In genomic region chr11:8577791-8578581, GRCh38 we compare ENCODE assay signal across 34 cellular contexts. TPM values are rescaled to one million over a fixed set of nuclear protein-coding genes. Genes with fewer than 3 reads are reported as not detected.
DNase-seq lines count a peak whose midpoint lies in the region; TF ChIP-seq lines count a peak whose summit lies in the region.
"Had no signal": no experiment of that assay in that cellular context is flagged by ENCODE, and none has a peak within 500 bp of the region (broad histone marks: within the 10 kb centered on the region; RNA-seq: fewer than 3 reads in every experiment).

No MANE protein-coding gene starts in this region.

- no peak for TF ChIP-seq CTCF in mammary epithelial cell (conservative IDR thresholded peaks at IDR 0.05 in 1 of 2, IDR thresholded peaks at IDR 0.05 in 1 of 2; ENCODE audit: extremely low read depth in 1 of 2, insufficient read depth in 1 of 2, low read depth in 1 of 2, low read length in 2 of 2)
- TF ChIP-seq CTCF in breast epithelium (IDR thresholded peaks at IDR 0.05), result no peak
- no peak for TF ChIP-seq CTCF in esophagus muscularis mucosa (IDR thresholded peaks at IDR 0.05)

- H3K4me1 ChIP-seq in mammary epithelial cell (ENCODE audit: insufficient read depth, low read length) (no peaks in the 10 kb centered on the region), breast epithelium (no peaks in the 10 kb centered on the region), esophagus muscularis mucosa (no peaks in the 10 kb centered on the region)
- H3K4me1 ChIP-seq: Caco-2, colonic mucosa, gastrocnemius medialis, lower lobe of right lung, Peyer's patch, prostate gland had no signal

- no peak overlapping the region for H3K4me3 ChIP-seq in mammary epithelial cell (replicated peaks in 1 of 3; ENCODE audit: insufficient read depth in 1 of 3, low read depth in 2 of 3, low read length in 3 of 3)
- no peak overlapping the region for H3K4me3 ChIP-seq in breast epithelium
- no peak overlapping the region for H3K4me3 ChIP-seq in esophagus muscularis mucosa
- no peak overlapping the region for H3K4me3 ChIP-seq in H7 (ENCODE audit: insufficient read depth, low read depth, low read length)
- H3K4me3 ChIP-seq: colonic mucosa, gastrocnemius medialis, hepatocyte, lower lobe of right lung, mucosa of descending colon, Peyer's patch, prostate gland had no signal

- no peaks in the 10 kb centered on the region for H3K9me3 ChIP-seq in mammary epithelial cell (replicated peaks; ENCODE audit: insufficient read depth, low read length)
- no peaks in the 10 kb centered on the region for H3K9me3 ChIP-seq in breast epithelium
- H3K9me3 ChIP-seq in esophagus muscularis mucosa, result peaks cover 0 to 9% (median 4%) of the 10 kb centered on the region in 4 donors
- H3K9me3 ChIP-seq: colonic mucosa, gastrocnemius medialis, lower lobe of right lung, mucosa of descending colon, Peyer's patch, prostate gland had no signal

- no peaks in the 10 kb centered on the region for H3K27me3 ChIP-seq in mammary epithelial cell (ENCODE audit: insufficient read depth, low read length)
- no peaks in the 10 kb centered on the region for H3K27me3 ChIP-seq in breast epithelium
- no peaks in the 10 kb centered on the region for H3K27me3 ChIP-seq in esophagus muscularis mucosa
- no peaks in the 10 kb centered on the region for H3K27me3 ChIP-seq in H7 (ENCODE audit: control insufficient read depth, insufficient read depth, low read length)
- H3K27me3 ChIP-seq: colonic mucosa, gastrocnemius medialis, hepatocyte, Peyer's patch had no signal

- H2AFZ ChIP-seq in mammary epithelial cell (ENCODE audit: low read depth, low read length), result no peak overlapping the region
- H2AFZ ChIP-seq: hepatocyte had no signal

- no peaks in the 10 kb centered on the region for H4K20me1 ChIP-seq in mammary epithelial cell (ENCODE audit: insufficient read depth, low read length)

- DNase-seq in mammary epithelial cell, result peak; percentile 49
- DNase-seq in breast epithelium (ENCODE audit: low spot score in 2 of 2), result no peak
- peak; percentile 26 for DNase-seq in amniotic epithelial cell (ENCODE audit: low read depth)
- DNase-seq in fibroblast of peridontal ligament (ENCODE audit: extremely low read depth), result peak; percentile 41
- no peak for DNase-seq in midbrain (lab: John Stamatoyannopoulos, UW)
- no peak for DNase-seq in esophagus muscularis mucosa (ENCODE audit: extremely low spot score)
- DNase-seq in activated T-helper 1 cell treated with anti-CD3 and anti-CD28 coated beads, Interleukin-12 subunit alpha, Interleukin-12 subunit beta, Interleukin-2, Interleukin-4 antibody, amounts not matched to agents 30 ng/mL and 10 ng/mL and 1 ng/mL, durations not matched to agents 14 hours and 24 hours and 36 hours (ENCODE audit: low spot score), result no peak
- no peak for DNase-seq in H7
- DNase-seq: activated CD4-positive, alpha-beta T cell treated with anti-CD3 and anti-CD28 coated beads, Interleukin-2, amount 10 ng/mL, durations not matched to agents 24 days and 14 days; activated CD8-positive, alpha-beta memory T cell treated with anti-CD3 and anti-CD28 coated beads for 24 hours; activated T-cell treated with anti-CD3 and anti-CD28 coated beads for 4 hours; Caco-2; colonic mucosa; DMS79 treated with DMSO at 0.1 percent for 48 hours; effector CD4-positive, alpha-beta T cell; gastrocnemius medialis; Kasumi-1; lower lobe of right lung; mucosa of descending colon; natural killer cell; NCI-H1436 treated with DMSO at 0.1 percent for 48 hours; NCI-H2081 treated with DMSO at 0.1 percent for 48 hours; NCI-H446 treated with DMSO at 0.1 percent for 48 hours; NCI-H774; nucleus accumbens; Peyer's patch; stimulated activated CD4-positive, alpha-beta T cell treated with anti-CD3 and anti-CD28 coated beads, Interleukin-4, amount 100 ng/mL, for 24 hours; T1000; WERI-Rb-1 had no signal

- CTCF ChIA-PET in mammary epithelial cell (lab: Charles Lee; ENCODE audit: low non-redundant PET), result no interaction called here

- intact Hi-C loops in mammary epithelial cell (cut with micrococcal nuclease), result no loop called here
- intact Hi-C loops in breast epithelium (cut with DNase I; ENCODE audit: low total_unique reads), result no loop called here
- intact Hi-C loops in esophagus muscularis mucosa (cut with DNase I), result no loop called here
- intact Hi-C loops in activated T-helper 1 cell treated with anti-CD3 and anti-CD28 coated beads, Interleukin-12 subunit alpha, Interleukin-12 subunit beta, Interleukin-2, Interleukin-4 antibody, amounts not matched to agents 30 ng/mL and 10 ng/mL and 1 ng/mL, durations not matched to agents 14 hours and 24 hours and 36 hours (cut with micrococcal nuclease), result no loop called here

- 95% methylated on average over 2 of the region's 2 CpGs for WGBS in mammary epithelial cell (ENCODE audit: low coverage, missing lambda C conversion rate)
- WGBS in esophagus muscularis mucosa, result 100% methylated on average over 2 of the region's 2 CpGs

- H3K9ac ChIP-seq in mammary epithelial cell (ENCODE audit: insufficient read depth, low read length), result no peak overlapping the region

- H3K36me3 ChIP-seq in mammary epithelial cell (ENCODE audit: insufficient read depth, low read length), result no peaks in the 10 kb centered on the region
- no peaks in the 10 kb centered on the region for H3K36me3 ChIP-seq in breast epithelium
- H3K36me3 ChIP-seq in esophagus muscularis mucosa, result no peaks in the 10 kb centered on the region
- no peaks in the 10 kb centered on the region for H3K36me3 ChIP-seq in H7 (replicated peaks; ENCODE audit: control insufficient read depth, insufficient read depth, low read length)
- H3K36me3 ChIP-seq: colonic mucosa, gastrocnemius medialis, lower lobe of right lung, Peyer's patch, prostate gland, WERI-Rb-1 had no signal

- H3K9me3 Mint-ChIP-seq in activated T-helper 1 cell treated with anti-CD3 and anti-CD28 coated beads, Interleukin-12 subunit alpha, Interleukin-12 subunit beta, Interleukin-2, Interleukin-4 antibody, amounts not matched to agents 30 ng/mL and 10 ng/mL and 1 ng/mL, durations not matched to agents 14 hours and 24 hours and 36 hours, result no peaks in the 10 kb centered on the region

- H3K27ac Mint-ChIP-seq in activated T-helper 1 cell treated with anti-CD3 and anti-CD28 coated beads, Interleukin-12 subunit alpha, Interleukin-12 subunit beta, Interleukin-2, Interleukin-4 antibody, amounts not matched to agents 30 ng/mL and 10 ng/mL and 1 ng/mL, durations not matched to agents 14 hours and 24 hours and 36 hours, result no peak overlapping the region
- H3K27ac Mint-ChIP-seq: activated CD4-positive, alpha-beta T cell treated with anti-CD3 and anti-CD28 coated beads, Interleukin-2, amount 10 ng/mL, durations not matched to agents 24 days and 14 days; activated naive CD4-positive, alpha-beta T cell treated with anti-CD3 and anti-CD28 coated beads, Interleukin-2, amount 50 U/mL, for 24 hours; CD14-positive monocyte; natural killer cell had no signal

- no TSS peak for BruUV-seq in mammary epithelial cell (replicated peaks; lab: Mats Ljungman, UMichigan)

- H3K4me1 Mint-ChIP-seq in activated T-helper 1 cell treated with anti-CD3 and anti-CD28 coated beads, Interleukin-12 subunit alpha, Interleukin-12 subunit beta, Interleukin-2, Interleukin-4 antibody, amounts not matched to agents 30 ng/mL and 10 ng/mL and 1 ng/mL, durations not matched to agents 14 hours and 24 hours and 36 hours (ENCODE audit: low read depth), result no peaks in the 10 kb centered on the region
- H3K4me1 Mint-ChIP-seq: activated CD4-positive, alpha-beta T cell treated with anti-CD3 and anti-CD28 coated beads, Interleukin-2, amount 10 ng/mL, durations not matched to agents 24 days and 14 days; activated naive CD4-positive, alpha-beta T cell treated with anti-CD3 and anti-CD28 coated beads, Interleukin-2, amount 50 U/mL, for 24 hours; CD14-positive monocyte; natural killer cell had no signal

- dilution Hi-C loops in mammary epithelial cell (cut with HindIII; ENCODE audit: low sequenced_read_pairs), result no loop called here

- H3K27ac ChIP-seq in mammary epithelial cell (ENCODE audit: insufficient read depth, low read depth, low read length) (no peak overlapping the region), breast epithelium (no peak overlapping the region), esophagus muscularis mucosa (replicated peaks in 1 of 4) (no peak overlapping the region)
- H3K27ac ChIP-seq: colonic mucosa, gastrocnemius medialis, hepatocyte, HL-60, lower lobe of right lung, Peyer's patch, prostate gland, WERI-Rb-1 had no signal

- H3K4me2 ChIP-seq in mammary epithelial cell (ENCODE audit: insufficient read depth, low read depth, low read length), result no peak overlapping the region
- H3K4me2 ChIP-seq: hepatocyte had no signal

- H3K79me2 ChIP-seq in mammary epithelial cell (ENCODE audit: insufficient read depth, low read length), result no peaks in the 10 kb centered on the region
- H3K79me2 ChIP-seq: hepatocyte had no signal

- no peaks in the 10 kb centered on the region for H3K27me3 Mint-ChIP-seq in activated T-helper 1 cell treated with anti-CD3 and anti-CD28 coated beads, Interleukin-12 subunit alpha, Interleukin-12 subunit beta, Interleukin-2, Interleukin-4 antibody, amounts not matched to agents 30 ng/mL and 10 ng/mL and 1 ng/mL, durations not matched to agents 14 hours and 24 hours and 36 hours (ENCODE audit: insufficient read depth)

- in situ Hi-C loops in mammary epithelial cell (cut with MboI; ENCODE audit: low sequenced_read_pairs in 2 of 2), result no loop called here

- no peak for TF ChIP-seq EP300 in esophagus muscularis mucosa (IDR thresholded peaks at IDR 0.05)

- TF ChIP-seq POLR2A in breast epithelium (IDR thresholded peaks at IDR 0.05), result no peak
- no peak for TF ChIP-seq POLR2A in esophagus muscularis mucosa (IDR thresholded peaks at IDR 0.05; ENCODE audit: low read depth)

- no peaks in the 10 kb centered on the region for H3K36me3 Mint-ChIP-seq in activated T-helper 1 cell treated with anti-CD3 and anti-CD28 coated beads, Interleukin-12 subunit alpha, Interleukin-12 subunit beta, Interleukin-2, Interleukin-4 antibody, amounts not matched to agents 30 ng/mL and 10 ng/mL and 1 ng/mL, durations not matched to agents 14 hours and 24 hours and 36 hours (ENCODE audit: low read depth)
- H3K36me3 Mint-ChIP-seq: activated naive CD4-positive, alpha-beta T cell treated with anti-CD3 and anti-CD28 coated beads, Interleukin-2, amount 50 U/mL, for 24 hours; CD14-positive monocyte; natural killer cell had no signal

- no peak overlapping the region for H3K4me3 Mint-ChIP-seq in activated T-helper 1 cell treated with anti-CD3 and anti-CD28 coated beads, Interleukin-12 subunit alpha, Interleukin-12 subunit beta, Interleukin-2, Interleukin-4 antibody, amounts not matched to agents 30 ng/mL and 10 ng/mL and 1 ng/mL, durations not matched to agents 14 hours and 24 hours and 36 hours
- H3K4me3 Mint-ChIP-seq: activated CD4-positive, alpha-beta T cell treated with anti-CD3 and anti-CD28 coated beads, Interleukin-2, amount 10 ng/mL, durations not matched to agents 24 days and 14 days; activated naive CD4-positive, alpha-beta T cell treated with anti-CD3 and anti-CD28 coated beads, Interleukin-2, amount 50 U/mL, for 24 hours; CD14-positive monocyte; natural killer cell had no signal

RNA-seq across cellular contexts. Expression of gene STK33, which starts 16.0 kb away (rescaled TPM):
- total RNA-seq in mammary epithelial cell, result under 1 TPM in 1 of 2 donors, not detected in 1; 0.17 TPM
- polyA plus RNA-seq in mammary epithelial cell, result 0.29 TPM
- polyA minus RNA-seq in mammary epithelial cell, result not detected
- 1 to 10 TPM in 2 of 3 donors, under 1 TPM in 1; 0.33 to 2.4 (median 1.2) TPM for total RNA-seq in breast epithelium
- total RNA-seq in esophagus muscularis mucosa, result 10 to 100 TPM; 12.7 to 29.1 (median 19.8) TPM
- total RNA-seq in activated T-helper 1 cell treated with anti-CD3 and anti-CD28 coated beads, Interleukin-12 subunit alpha, Interleukin-12 subunit beta, Interleukin-2, Interleukin-4 antibody, amounts not matched to agents 30 ng/mL and 10 ng/mL and 1 ng/mL, durations not matched to agents 14 hours and 24 hours and 36 hours, result 0.34 and 0.62 TPM in 2 replicates
- 10.6 and 11.3 TPM in 2 replicates for total RNA-seq in H7 (2014; rRNA removed; shearing (Covaris generic))
- polyA plus RNA-seq: CD14-positive monocyte had no signal

Comparison
In these comparisons a context has a peak if more than half of its experiments do, and no peak if none do; other contexts are left out.
1. DNase-seq: peak in mammary epithelial cell (single experiment), amniotic epithelial cell (single experiment) and fibroblast of peridontal ligament (single experiment); none in breast epithelium (0 of 2), midbrain (single experiment), esophagus muscularis mucosa (single experiment), activated T-helper 1 cell treated with anti-CD3 and anti-CD28 coated beads, Interleukin-12 subunit alpha, Interleukin-12 subunit beta, Interleukin-2, Interleukin-4 antibody, amounts not matched to agents 30 ng/mL and 10 ng/mL and 1 ng/mL, durations not matched to agents 14 hours and 24 hours and 36 hours (single experiment) and H7 (single experiment).